6 cellular contexts compared by ENCODE assay signal in the genomic region with DNA sequence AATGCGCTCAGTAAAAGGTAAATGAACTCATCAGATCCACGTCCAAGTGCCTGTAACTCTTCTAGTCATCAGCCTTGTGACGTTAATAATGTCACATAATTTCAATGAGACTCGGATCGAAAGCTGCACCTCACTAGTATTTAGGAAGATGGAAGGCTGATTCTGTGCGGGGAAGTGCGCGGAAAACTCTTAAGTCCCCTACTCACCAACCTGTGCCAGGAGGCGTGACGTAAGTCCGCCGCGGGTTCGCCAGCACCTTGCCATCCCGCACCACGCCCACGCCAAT. TPM values are rescaled to one million over a fixed set of nuclear protein-coding genes. Genes with fewer than 3 reads are reported as not detected.
A peak's percentile ranks its signal among the peaks of the same experiment; 100 is the strongest.
DNase-seq lines count a peak whose midpoint lies in the region; ATAC-seq and TF ChIP-seq lines count a peak whose summit lies in the region.

No MANE protein-coding gene starts in this region.

- DNase-seq in SK-N-MC (ENCODE audit: low read depth, low spot score) (no peak), right atrium auricular region (ENCODE audit: low spot score) (no peak), uterus (peak in 1 of 2 donors; percentile 74), WTC11 (ENCODE audit: low spot score) (no peak)

- H3K4me3 ChIP-seq in SK-N-MC: peak overlapping the region; percentile 88
- peak overlapping the region; percentile 66 to 81 for H3K4me3 ChIP-seq in right atrium auricular region
- peak overlapping the region; percentile 73 to 90 for H3K4me3 ChIP-seq in uterus

- no peak for TF ChIP-seq CTCF in right atrium auricular region (IDR thresholded peaks at IDR 0.05)
- no peak for TF ChIP-seq CTCF in uterus (IDR thresholded peaks at IDR 0.05)
- TF ChIP-seq CTCF in WTC11 (IDR thresholded peaks at IDR 0.05): no peak

- TF ChIP-seq POLR2A in uterus (IDR thresholded peaks at IDR 0.05): no peak

- H3K9me3 ChIP-seq in SK-N-MC (ENCODE audit: low read depth, low read length): no peaks in the 10 kb centered on the region
- no peaks in the 10 kb centered on the region for H3K9me3 ChIP-seq in right atrium auricular region
- no peaks in the 10 kb centered on the region for H3K9me3 ChIP-seq in uterus

- intact Hi-C loops in uterus (cut with DNase I; ENCODE audit: low total_unique reads): no loop called here

- H3K36me3 Mint-ChIP-seq in WTC11: peaks cover 34% of the 10 kb centered on the region

- POLR2A ChIA-PET in WTC11 (lab: Charles Lee): interaction anchor here (0.9 to 2.9 kb wide), 5 partner anchors 9 to 111 kb away, joined by 3 to 20 read pairs (median 8); a partner anchor contains a TSS

- H3K36me3 ChIP-seq in SK-N-MC (ENCODE audit: insufficient read depth, low read length) (peaks cover 68% of the 10 kb centered on the region), right atrium auricular region (peaks cover 59% of the 10 kb centered on the region), uterus (no peaks in the 10 kb centered on the region)

- CTCF ChIA-PET in WTC11 (lab: Charles Lee): interaction anchor here (1.2 to 2.9 kb wide), 3 partner anchors 37 to 155 kb away, joined by 5 to 10 read pairs (median 10); a partner anchor contains a TSS

- peaks cover 2% of the 10 kb centered on the region; the same call in 1 of the 2 replicates for H3K4me1 Mint-ChIP-seq in WTC11

- H3K27me3 ChIP-seq in right atrium auricular region: no peaks in the 10 kb centered on the region
- no peaks in the 10 kb centered on the region for H3K27me3 ChIP-seq in uterus

- H3K9me3 Mint-ChIP-seq in WTC11: no peaks in the 10 kb centered on the region

- H3K4me3 Mint-ChIP-seq in WTC11: no peak overlapping the region

- H3K4me1 ChIP-seq in right atrium auricular region (peaks cover 0 to 45% of the 10 kb centered on the region in 2 donors), uterus (peaks cover 0 to 7% of the 10 kb centered on the region in 2 donors)

- peak overlapping the region; percentile 99 for H3K9ac ChIP-seq in SK-N-MC (ENCODE audit: insufficient read length)

- ATAC-seq in GM19043 (IDR thresholded peaks at IDR 0.05; ENCODE audit: low read depth, unreplicated experiment) (peak; percentile 30), HG03159 (IDR thresholded peaks at IDR 0.05; ENCODE audit: unreplicated experiment) (peak; percentile 45), WTC11 (no peak)

- H3K27ac ChIP-seq in SK-N-MC: peak overlapping the region; percentile 99
- H3K27ac ChIP-seq in right atrium auricular region: peak overlapping the region; percentile 92 to 94
- H3K27ac ChIP-seq in uterus: peak overlapping the region; percentile 90

- H3K27me3 Mint-ChIP-seq in WTC11 (ENCODE audit: low read depth): no peaks in the 10 kb centered on the region

- no peak overlapping the region for H3K27ac Mint-ChIP-seq in WTC11

TF ChIP-seq in WTC11, 78 proteins besides CTCF, POLR2A, EP300 and RAD21:
- TF ChIP-seq FOXK1 (CRISPR knock-in tag; IDR thresholded peaks at IDR 0.05) (no peak), CREB1 (CRISPR knock-in tag; IDR thresholded peaks at IDR 0.05) (no peak), ESRRA (CRISPR knock-in tag; IDR thresholded peaks at IDR 0.05; ENCODE audit: borderline replicate concordance) (no peak), JAZF1 (CRISPR knock-in tag; IDR thresholded peaks at IDR 0.05) (no peak), FOXJ3 (CRISPR knock-in tag; IDR thresholded peaks at IDR 0.05; ENCODE audit: borderline replicate concordance) (no peak), TP53 (CRISPR knock-in tag; IDR thresholded peaks at IDR 0.05) (no peak)
- TF ChIP-seq, protein P1, sequence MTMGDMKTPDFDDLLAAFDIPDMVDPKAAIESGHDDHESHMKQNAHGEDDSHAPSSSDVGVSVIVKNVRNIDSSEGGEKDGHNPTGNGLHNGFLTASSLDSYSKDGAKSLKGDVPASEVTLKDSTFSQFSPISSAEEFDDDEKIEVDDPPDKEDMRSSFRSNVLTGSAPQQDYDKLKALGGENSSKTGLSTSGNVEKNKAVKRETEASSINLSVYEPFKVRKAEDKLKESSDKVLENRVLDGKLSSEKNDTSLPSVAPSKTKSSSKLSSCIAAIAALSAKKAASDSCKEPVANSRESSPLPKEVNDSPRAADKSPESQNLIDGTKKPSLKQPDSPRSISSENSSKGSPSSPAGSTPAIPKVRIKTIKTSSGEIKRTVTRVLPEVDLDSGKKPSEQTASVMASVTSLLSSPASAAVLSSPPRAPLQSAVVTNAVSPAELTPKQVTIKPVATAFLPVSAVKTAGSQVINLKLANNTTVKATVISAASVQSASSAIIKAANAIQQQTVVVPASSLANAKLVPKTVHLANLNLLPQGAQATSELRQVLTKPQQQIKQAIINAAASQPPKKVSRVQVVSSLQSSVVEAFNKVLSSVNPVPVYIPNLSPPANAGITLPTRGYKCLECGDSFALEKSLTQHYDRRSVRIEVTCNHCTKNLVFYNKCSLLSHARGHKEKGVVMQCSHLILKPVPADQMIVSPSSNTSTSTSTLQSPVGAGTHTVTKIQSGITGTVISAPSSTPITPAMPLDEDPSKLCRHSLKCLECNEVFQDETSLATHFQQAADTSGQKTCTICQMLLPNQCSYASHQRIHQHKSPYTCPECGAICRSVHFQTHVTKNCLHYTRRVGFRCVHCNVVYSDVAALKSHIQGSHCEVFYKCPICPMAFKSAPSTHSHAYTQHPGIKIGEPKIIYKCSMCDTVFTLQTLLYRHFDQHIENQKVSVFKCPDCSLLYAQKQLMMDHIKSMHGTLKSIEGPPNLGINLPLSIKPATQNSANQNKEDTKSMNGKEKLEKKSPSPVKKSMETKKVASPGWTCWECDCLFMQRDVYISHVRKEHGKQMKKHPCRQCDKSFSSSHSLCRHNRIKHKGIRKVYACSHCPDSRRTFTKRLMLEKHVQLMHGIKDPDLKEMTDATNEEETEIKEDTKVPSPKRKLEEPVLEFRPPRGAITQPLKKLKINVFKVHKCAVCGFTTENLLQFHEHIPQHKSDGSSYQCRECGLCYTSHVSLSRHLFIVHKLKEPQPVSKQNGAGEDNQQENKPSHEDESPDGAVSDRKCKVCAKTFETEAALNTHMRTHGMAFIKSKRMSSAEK (CRISPR knock-in tag; IDR thresholded peaks at IDR 0.05; ENCODE audit: borderline replicate concordance): no peak
- TF ChIP-seq, protein P2, sequence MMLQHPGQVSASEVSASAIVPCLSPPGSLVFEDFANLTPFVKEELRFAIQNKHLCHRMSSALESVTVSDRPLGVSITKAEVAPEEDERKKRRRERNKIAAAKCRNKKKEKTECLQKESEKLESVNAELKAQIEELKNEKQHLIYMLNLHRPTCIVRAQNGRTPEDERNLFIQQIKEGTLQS (CRISPR knock-in tag; conservative IDR thresholded peaks at IDR 0.05): no peak

RNA-seq across cellular contexts. Expression of a gene that starts 0.3 kb away (rescaled TPM):
- total RNA-seq in right atrium auricular region (10 to 100 TPM; 23.8 to 30.1 TPM), uterus (100 to 1,000 TPM in 1 of 4 donors, 10 to 100 TPM in 3; 38.7 to 105 (median 53.0) TPM), WTC11 (2021) (33.3 to 40.0 TPM (median 37.3 TPM) in 3 replicates)

RNA-seq across cellular contexts. Expression of a gene that starts 0.7 kb away (rescaled TPM):
- 10 to 100 TPM; 72.6 to 97.6 TPM for total RNA-seq in right atrium auricular region
- total RNA-seq in uterus: 100 to 1,000 TPM in 1 of 4 donors, 10 to 100 TPM in 3; 52.4 to 208 (median 93.3) TPM
- total RNA-seq in WTC11 (2021): 299 to 324 TPM (median 308 TPM) in 3 replicates

RNA-seq across cellular contexts. Expression of a gene that starts 6.9 kb away (rescaled TPM):
- total RNA-seq in right atrium auricular region: 10 to 100 TPM in 1 of 2 donors, 1 to 10 TPM in 1; 9.8 to 13.3 TPM
- total RNA-seq in uterus: 10 to 100 TPM; 16.4 to 39.1 (median 22.8) TPM
- total RNA-seq in WTC11 (2021): 28.3 to 34.1 TPM (median 29.7 TPM) in 3 replicates

RNA-seq across cellular contexts. Expression of a gene that starts 14.9 kb away (rescaled TPM):
- 10 to 100 TPM in 1 of 2 donors, 1 to 10 TPM in 1; 7.4 to 25.2 TPM for total RNA-seq in right atrium auricular region
- total RNA-seq in uterus: 10 to 100 TPM; 12.7 to 46.9 (median 14.3) TPM
- total RNA-seq in WTC11 (2021): 72.7 to 95.8 TPM (median 75.0 TPM) in 3 replicates

RNA-seq across cellular contexts. Expression of a gene that starts 18.3 kb away (rescaled TPM):
- total RNA-seq in right atrium auricular region: under 1 TPM; 0.35 to 0.44 TPM
- total RNA-seq in uterus: 1 to 10 TPM in 3 of 4 donors, not detected in 1; 1.3 to 2.8 (median 2.1) TPM
- total RNA-seq in WTC11 (2021): 0.07 to 0.18 TPM (median 0.17 TPM) in 3 replicates
